In the genomic region with DNA sequence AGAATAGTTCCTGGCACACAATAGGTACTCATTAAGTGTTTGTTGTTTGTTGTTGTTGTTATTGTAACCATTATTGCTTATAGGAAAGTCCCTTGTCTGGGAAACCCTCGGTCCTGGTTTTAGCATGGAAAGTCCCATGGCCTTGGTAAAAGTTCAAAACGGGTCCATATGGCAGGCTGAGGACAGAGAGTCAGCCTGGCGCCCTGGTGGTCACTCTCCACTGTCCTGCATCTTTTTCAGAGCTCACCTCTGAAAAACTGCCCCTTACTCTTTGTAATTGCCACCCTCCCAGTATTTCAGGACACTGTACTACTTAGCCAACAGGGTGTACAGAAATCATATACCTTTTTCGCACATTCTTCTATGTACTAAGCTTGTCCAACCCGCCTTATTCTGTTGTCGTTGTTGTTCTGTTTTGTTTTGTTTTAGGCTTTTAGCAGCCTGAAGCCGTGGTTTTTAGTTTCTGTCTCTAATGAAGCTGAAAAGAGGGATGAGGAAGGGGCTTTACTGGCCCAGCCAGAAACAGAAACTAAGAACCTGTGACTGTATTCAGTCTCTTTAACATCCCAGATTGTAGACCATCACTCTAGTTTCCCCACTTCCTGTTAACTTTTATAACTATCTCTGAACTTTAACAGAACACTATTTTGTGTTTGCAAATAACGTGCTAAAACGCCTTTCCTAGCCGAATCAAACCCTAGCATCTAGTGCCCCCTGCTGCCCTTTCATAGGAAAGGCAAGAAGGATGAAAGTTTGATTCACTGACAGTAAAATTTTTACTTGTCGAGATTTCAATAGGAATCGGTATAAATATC, we compare ENCODE assay signal across 8 cellular contexts. TPM values are rescaled to one million over a fixed set of nuclear protein-coding genes. Genes with fewer than 3 reads are reported as not detected.
DNase-seq lines count a peak whose midpoint lies in the region; ATAC-seq, FAIRE-seq and TF ChIP-seq lines count a peak whose summit lies in the region.

No MANE protein-coding gene starts in this region.

- no peak overlapping the region for H3K4me3 Mint-ChIP-seq in brain

- peak; percentile 51 for DNase-seq in GM04504 (ENCODE audit: low read depth)
- DNase-seq in NCI-H1436 (lab: John Stamatoyannopoulos, UW) = peak; percentile 61
- peak; percentile 25 for DNase-seq in T-helper 22 cell (ENCODE audit: low read depth)
- peak; percentile 84 for DNase-seq in small intestine
- no peak for DNase-seq in 8988T

- 14 to 23% (median 16%) methylated on average over 12 of the region's 12 CpGs for WGBS in small intestine, 3 donors

- H3K9ac ChIP-seq in iPS-20b (ENCODE audit: low read depth, low read length) = peak overlapping the region; percentile 76; the same call in 1 of the 2 replicates

- H3K36me3 Mint-ChIP-seq in brain = peaks cover 10% of the 10 kb centered on the region

- no peaks in the 10 kb centered on the region for H3K9me3 ChIP-seq in iPS-20b (ENCODE audit: insufficient read depth, low read depth, low read length)
- H3K9me3 ChIP-seq in small intestine (ENCODE audit: control insufficient read depth, low read depth) = no peaks in the 10 kb centered on the region

- peak; percentile 34 for ATAC-seq in HG02678 (IDR thresholded peaks at IDR 0.05; ENCODE audit: unreplicated experiment)

- H3K9me3 Mint-ChIP-seq in brain = no peaks in the 10 kb centered on the region

- peak; percentile 99 for TF ChIP-seq CTCF in brain (conservative IDR thresholded peaks at IDR 0.05)

- H3K27ac ChIP-seq in iPS-20b (ENCODE audit: low read length) (no peak overlapping the region), small intestine (ENCODE audit: low read depth in 1 of 2, low read length in 1 of 2) (peak overlapping the region in 1 of 2 donors; percentile 64)

- no peaks in the 10 kb centered on the region for H3K27me3 Mint-ChIP-seq in brain

- H3K27ac Mint-ChIP-seq in brain = no peak overlapping the region

- FAIRE-seq in small intestine (lab: Jason Lieb, UNC) = no peak

- peaks cover 14% of the 10 kb centered on the region for H3K36me3 ChIP-seq in iPS-20b (ENCODE audit: insufficient read depth, low read depth, low read length)
- peaks cover 0 to 2% of the 10 kb centered on the region in 2 donors for H3K36me3 ChIP-seq in small intestine (ENCODE audit: control insufficient read depth in 2 of 2, insufficient read depth in 2 of 2, low read length in 2 of 2)

- H3K4me1 ChIP-seq in iPS-20b (ENCODE audit: insufficient read depth, low read length) = 0 out of 2 replicates have a peak, but pooled peaks cover 3% of the 10 kb centered on the region
- H3K4me1 ChIP-seq in small intestine (ENCODE audit: control insufficient read depth in 2 of 2, insufficient read depth in 1 of 2, low read depth in 1 of 2, low read length in 1 of 2) = peaks cover 0 to 3% of the 10 kb centered on the region in 2 donors

- H3K4me1 Mint-ChIP-seq in brain = peaks cover 11% of the 10 kb centered on the region

- H3K27me3 ChIP-seq in iPS-20b (ENCODE audit: insufficient read depth, low read length) (peaks cover 13% of the 10 kb centered on the region), small intestine (ENCODE audit: control insufficient read depth in 2 of 2, insufficient read depth in 2 of 2, low read length in 2 of 2) (no peaks in the 10 kb centered on the region)

- peak overlapping the region; percentile 82 for H3K4me3 ChIP-seq in iPS-20b (ENCODE audit: low read length)
- H3K4me3 ChIP-seq in small intestine (ENCODE audit: low read depth in 1 of 2, low read length in 2 of 2) = peak overlapping the region in 1 of 2 donors; percentile 66

RNA-seq across cellular contexts. Expression of gene TMEM14A, which starts 7.6 kb away (rescaled TPM):
- polyA plus RNA-seq in brain (ENCODE audit: insufficient read depth, low read depth, low replicate concordance) = 43.5 TPM
- 10 to 100 TPM; 26.7 to 39.2 (median 34.2) TPM for polyA plus RNA-seq in small intestine
